In the genomic region with DNA sequence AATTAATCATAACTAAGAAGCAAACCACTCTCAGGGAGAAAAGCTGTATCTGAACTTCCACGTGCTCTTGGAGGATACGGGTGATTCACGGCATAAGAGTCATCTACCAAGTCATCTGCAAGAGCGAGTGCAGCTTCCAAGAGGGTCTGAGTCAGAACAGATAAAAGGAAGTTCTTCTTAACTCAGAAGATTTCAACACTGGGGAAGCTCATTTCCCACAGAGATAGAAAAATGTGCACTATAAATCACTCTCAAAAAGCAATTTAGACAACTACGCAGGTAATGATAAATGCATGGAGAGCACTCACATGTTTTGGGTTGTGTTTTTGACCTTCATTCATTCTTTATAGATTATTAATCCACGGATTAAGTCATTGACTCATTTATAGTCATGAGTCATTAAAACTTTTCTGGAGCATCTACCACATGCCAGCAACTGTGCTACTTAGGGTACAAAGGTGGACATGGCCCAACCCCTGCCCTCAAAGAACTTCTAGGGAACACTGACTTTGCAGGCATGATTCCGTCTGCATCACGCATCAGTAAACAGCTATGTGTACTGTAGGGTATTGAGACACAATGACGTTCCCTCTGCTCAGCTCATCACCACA, we compare ENCODE assay signal across 2 cellular contexts.
TF ChIP-seq lines count a peak whose summit lies in the region.

No MANE protein-coding gene starts in this region.

TF ChIP-seq in A549, 52 proteins besides CTCF, POLR2A, EP300 and RAD21 (continued from another document and continues in another):
- no peak for TF ChIP-seq NPAS2 (CRISPR knock-in tag; IDR thresholded peaks at IDR 0.05; ENCODE audit: borderline replicate concordance)
- TF ChIP-seq, protein P1, sequence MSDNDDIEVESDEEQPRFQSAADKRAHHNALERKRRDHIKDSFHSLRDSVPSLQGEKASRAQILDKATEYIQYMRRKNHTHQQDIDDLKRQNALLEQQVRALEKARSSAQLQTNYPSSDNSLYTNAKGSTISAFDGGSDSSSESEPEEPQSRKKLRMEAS (IDR thresholded peaks at IDR 0.05), result peak; percentile 91
- TF ChIP-seq HOXB13 (CRISPR knock-in tag; IDR thresholded peaks at IDR 0.05; ENCODE audit: low read depth), result no peak
- TF ChIP-seq CEBPB (IDR thresholded peaks at IDR 0.05), result peak; percentile 81 to 86
- no peak for TF ChIP-seq ESRRA (IDR thresholded peaks at IDR 0.05; ENCODE audit: borderline replicate concordance, low read length)
- TF ChIP-seq ZFP36 (IDR thresholded peaks at IDR 0.05; ENCODE audit: borderline replicate concordance, partially characterized antibody), result no peak
- TF ChIP-seq CBX8 (IDR thresholded peaks at IDR 0.05), result no peak
- TF ChIP-seq ZSCAN20 (CRISPR knock-in tag; IDR thresholded peaks at IDR 0.05), result no peak
- peak; percentile 91 for TF ChIP-seq GATA3 (IDR thresholded peaks at IDR 0.05; ENCODE audit: borderline replicate concordance)
- TF ChIP-seq CHD4 (IDR thresholded peaks at IDR 0.05; ENCODE audit: borderline replicate concordance), result no peak
- no peak for TF ChIP-seq ZC3H11A (IDR thresholded peaks at IDR 0.05)
- peak; percentile 50 for TF ChIP-seq MAFK (IDR thresholded peaks at IDR 0.05; ENCODE audit: partially characterized antibody)
- TF ChIP-seq FOSL2 (IDR thresholded peaks at IDR 0.05), result peak; percentile 96
- TF ChIP-seq FOSL2 (CRISPR knock-in tag; IDR thresholded peaks at IDR 0.05), result peak; percentile 92
- TF ChIP-seq MYC (IDR thresholded peaks at IDR 0.05; ENCODE audit: borderline replicate concordance, low read length), result peak; percentile 81; the same call in 1 of the 2 replicates
- TF ChIP-seq, protein P2, sequence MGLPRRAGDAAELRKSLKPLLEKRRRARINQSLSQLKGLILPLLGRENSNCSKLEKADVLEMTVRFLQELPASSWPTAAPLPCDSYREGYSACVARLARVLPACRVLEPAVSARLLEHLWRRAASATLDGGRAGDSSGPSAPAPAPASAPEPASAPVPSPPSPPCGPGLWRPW (IDR thresholded peaks at IDR 0.05), result peak; percentile 48
- TF ChIP-seq TP53 (CRISPR knock-in tag; IDR thresholded peaks at IDR 0.05), result no peak
- TF ChIP-seq, protein P3, sequence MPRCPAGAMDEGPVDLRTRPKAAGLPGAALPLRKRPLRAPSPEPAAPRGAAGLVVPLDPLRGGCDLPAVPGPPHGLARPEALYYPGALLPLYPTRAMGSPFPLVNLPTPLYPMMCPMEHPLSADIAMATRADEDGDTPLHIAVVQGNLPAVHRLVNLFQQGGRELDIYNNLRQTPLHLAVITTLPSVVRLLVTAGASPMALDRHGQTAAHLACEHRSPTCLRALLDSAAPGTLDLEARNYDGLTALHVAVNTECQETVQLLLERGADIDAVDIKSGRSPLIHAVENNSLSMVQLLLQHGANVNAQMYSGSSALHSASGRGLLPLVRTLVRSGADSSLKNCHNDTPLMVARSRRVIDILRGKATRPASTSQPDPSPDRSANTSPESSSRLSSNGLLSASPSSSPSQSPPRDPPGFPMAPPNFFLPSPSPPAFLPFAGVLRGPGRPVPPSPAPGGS (IDR thresholded peaks at IDR 0.05), result peak; percentile 94; the same call in 2 of the 3 replicates
- peak; percentile 66 for TF ChIP-seq RARB (CRISPR knock-in tag; IDR thresholded peaks at IDR 0.05)
- TF ChIP-seq, protein P4, sequence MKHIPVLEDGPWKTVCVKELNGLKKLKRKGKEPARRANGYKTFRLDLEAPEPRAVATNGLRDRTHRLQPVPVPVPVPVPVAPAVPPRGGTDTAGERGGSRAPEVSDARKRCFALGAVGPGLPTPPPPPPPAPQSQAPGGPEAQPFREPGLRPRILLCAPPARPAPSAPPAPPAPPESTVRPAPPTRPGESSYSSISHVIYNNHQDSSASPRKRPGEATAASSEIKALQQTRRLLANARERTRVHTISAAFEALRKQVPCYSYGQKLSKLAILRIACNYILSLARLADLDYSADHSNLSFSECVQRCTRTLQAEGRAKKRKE (CRISPR knock-in tag; IDR thresholded peaks at IDR 0.05; ENCODE audit: low read depth), result 0 out of 2 replicates have a peak, but pooled peaks have one; percentile 69
- TF ChIP-seq, protein P5, sequence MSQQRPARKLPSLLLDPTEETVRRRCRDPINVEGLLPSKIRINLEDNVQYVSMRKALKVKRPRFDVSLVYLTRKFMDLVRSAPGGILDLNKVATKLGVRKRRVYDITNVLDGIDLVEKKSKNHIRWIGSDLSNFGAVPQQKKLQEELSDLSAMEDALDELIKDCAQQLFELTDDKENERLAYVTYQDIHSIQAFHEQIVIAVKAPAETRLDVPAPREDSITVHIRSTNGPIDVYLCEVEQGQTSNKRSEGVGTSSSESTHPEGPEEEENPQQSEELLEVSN (IDR thresholded peaks at IDR 0.05; ENCODE audit: borderline replicate concordance, low read depth), result no peak; the same call in 1 of the 2 replicates
- TF ChIP-seq TFCP2L1 (CRISPR knock-in tag; IDR thresholded peaks at IDR 0.05), result no peak
- TF ChIP-seq NFE2L2 (conservative IDR thresholded peaks at IDR 0.05; ENCODE audit: low read length), result no peak
- TF ChIP-seq HOXA7 (CRISPR knock-in tag; IDR thresholded peaks at IDR 0.05), result no peak
- TF ChIP-seq BHLHE40 (IDR thresholded peaks at IDR 0.05; ENCODE audit: low read depth, low read length), result 0 out of 2 replicates have a peak, but pooled peaks have one; percentile 17
- no peak for TF ChIP-seq SREBF2 (IDR thresholded peaks at IDR 0.05)
- TF ChIP-seq KDM1A (IDR thresholded peaks at IDR 0.05; ENCODE audit: low read depth), result no peak
- no peak for TF ChIP-seq FOSB (CRISPR knock-in tag; IDR thresholded peaks at IDR 0.05)
- TF ChIP-seq POLR2AphosphoS2 (conservative IDR thresholded peaks at IDR 0.05; ENCODE audit: low read length), result no peak
- peak; percentile 99 for TF ChIP-seq JUNB (IDR thresholded peaks at IDR 0.05)
- peak; percentile 56 for TF ChIP-seq SMC3 (IDR thresholded peaks at IDR 0.05)
- TF ChIP-seq RNF2 (IDR thresholded peaks at IDR 0.05; ENCODE audit: borderline replicate concordance, low read depth), result no peak

TF ChIP-seq in HEK293, 187 proteins besides CTCF, POLR2A, EP300 and RAD21 (continued from another document):
- no peak for TF ChIP-seq WT1 (tag by site-specific recombination; IDR thresholded peaks at IDR 0.05)
